ENCODE assay signal across 1 cellular context in the genomic region with DNA sequence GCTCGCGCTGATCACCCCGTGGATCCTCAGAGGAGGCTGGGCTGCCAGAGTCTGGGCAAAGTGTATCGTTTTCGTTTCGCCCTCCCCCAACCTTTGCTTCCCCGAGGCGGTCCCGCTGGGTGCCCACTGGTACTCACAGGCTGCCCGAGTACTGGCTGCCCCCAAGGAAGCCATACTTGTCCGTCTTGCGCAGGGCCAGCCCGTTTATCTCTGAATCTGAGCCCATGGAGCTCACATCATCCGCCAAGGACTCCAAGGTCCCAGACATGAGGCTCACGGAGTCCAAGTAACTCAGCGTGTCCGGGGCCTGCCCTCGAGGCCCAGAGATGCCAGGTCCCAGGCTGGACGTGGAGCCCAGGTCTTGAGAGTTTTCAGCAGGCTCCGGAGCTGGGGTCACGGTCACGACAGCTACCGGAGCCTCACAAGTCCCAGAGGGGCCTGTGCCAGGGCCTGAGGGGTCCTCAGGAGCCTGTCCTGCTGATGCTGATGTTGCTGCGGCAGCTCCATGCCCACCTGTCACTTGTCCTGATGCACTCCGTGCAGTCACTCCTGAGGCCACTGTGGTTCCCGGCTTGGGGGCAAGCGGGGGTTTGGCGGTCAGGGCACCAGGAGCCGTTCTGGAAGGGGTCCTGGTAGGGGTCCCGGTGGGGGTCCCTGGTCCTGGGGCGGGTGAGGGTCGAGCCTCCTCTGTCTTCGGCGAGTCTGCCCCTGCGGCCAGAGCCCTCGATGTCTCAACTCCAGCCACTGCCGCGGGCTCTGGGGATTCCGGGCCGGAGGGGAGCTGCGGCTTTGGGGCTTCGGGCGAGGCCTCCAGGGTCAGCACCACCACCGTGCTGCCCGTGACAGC.
TF ChIP-seq lines count a peak whose summit lies in the region.

No MANE protein-coding gene starts in this region.

TF ChIP-seq in HepG2, 621 proteins besides CTCF, POLR2A, EP300 and RAD21 (continues in another document):
- no peak for TF ChIP-seq ARHGAP35 (CRISPR knock-in tag; IDR thresholded peaks at IDR 0.05; ENCODE audit: borderline replicate concordance)
- TF ChIP-seq GPBP1L1 (CRISPR knock-in tag; IDR thresholded peaks at IDR 0.05), result no peak
- no peak for TF ChIP-seq THAP11 (CRISPR knock-in tag; IDR thresholded peaks at IDR 0.05)
- no peak for TF ChIP-seq ZNF605 (CRISPR knock-in tag; IDR thresholded peaks at IDR 0.05)
- TF ChIP-seq, protein P1, sequence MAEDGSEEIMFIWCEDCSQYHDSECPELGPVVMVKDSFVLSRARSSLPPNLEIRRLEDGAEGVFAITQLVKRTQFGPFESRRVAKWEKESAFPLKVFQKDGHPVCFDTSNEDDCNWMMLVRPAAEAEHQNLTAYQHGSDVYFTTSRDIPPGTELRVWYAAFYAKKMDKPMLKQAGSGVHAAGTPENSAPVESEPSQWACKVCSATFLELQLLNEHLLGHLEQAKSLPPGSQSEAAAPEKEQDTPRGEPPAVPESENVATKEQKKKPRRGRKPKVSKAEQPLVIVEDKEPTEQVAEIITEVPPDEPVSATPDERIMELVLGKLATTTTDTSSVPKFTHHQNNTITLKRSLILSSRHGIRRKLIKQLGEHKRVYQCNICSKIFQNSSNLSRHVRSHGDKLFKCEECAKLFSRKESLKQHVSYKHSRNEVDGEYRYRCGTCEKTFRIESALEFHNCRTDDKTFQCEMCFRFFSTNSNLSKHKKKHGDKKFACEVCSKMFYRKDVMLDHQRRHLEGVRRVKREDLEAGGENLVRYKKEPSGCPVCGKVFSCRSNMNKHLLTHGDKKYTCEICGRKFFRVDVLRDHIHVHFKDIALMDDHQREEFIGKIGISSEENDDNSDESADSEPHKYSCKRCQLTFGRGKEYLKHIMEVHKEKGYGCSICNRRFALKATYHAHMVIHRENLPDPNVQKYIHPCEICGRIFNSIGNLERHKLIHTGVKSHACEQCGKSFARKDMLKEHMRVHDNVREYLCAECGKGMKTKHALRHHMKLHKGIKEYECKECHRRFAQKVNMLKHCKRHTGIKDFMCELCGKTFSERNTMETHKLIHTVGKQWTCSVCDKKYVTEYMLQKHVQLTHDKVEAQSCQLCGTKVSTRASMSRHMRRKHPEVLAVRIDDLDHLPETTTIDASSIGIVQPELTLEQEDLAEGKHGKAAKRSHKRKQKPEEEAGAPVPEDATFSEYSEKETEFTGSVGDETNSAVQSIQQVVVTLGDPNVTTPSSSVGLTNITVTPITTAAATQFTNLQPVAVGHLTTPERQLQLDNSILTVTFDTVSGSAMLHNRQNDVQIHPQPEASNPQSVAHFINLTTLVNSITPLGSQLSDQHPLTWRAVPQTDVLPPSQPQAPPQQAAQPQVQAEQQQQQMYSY (CRISPR knock-in tag; IDR thresholded peaks at IDR 0.05), result no peak
- no peak for TF ChIP-seq CBFB (CRISPR knock-in tag; IDR thresholded peaks at IDR 0.05)
- 0 out of 2 replicates have a peak, but pooled peaks have one; percentile 49 for TF ChIP-seq IRF9 (CRISPR knock-in tag; IDR thresholded peaks at IDR 0.05; ENCODE audit: borderline replicate concordance)
- TF ChIP-seq PAWR (CRISPR knock-in tag; IDR thresholded peaks at IDR 0.05; ENCODE audit: borderline replicate concordance), result no peak
- TF ChIP-seq FOXP1 (IDR thresholded peaks at IDR 0.05), result no peak
- no peak for TF ChIP-seq FOXP1 (CRISPR knock-in tag; IDR thresholded peaks at IDR 0.05)
- 0 out of 2 replicates have a peak, but pooled peaks have one; percentile 2 for TF ChIP-seq KLF11 (CRISPR knock-in tag; IDR thresholded peaks at IDR 0.05)
- TF ChIP-seq SOX6 (IDR thresholded peaks at IDR 0.05), result no peak
- TF ChIP-seq SOX6 (CRISPR knock-in tag; IDR thresholded peaks at IDR 0.05), result no peak
- TF ChIP-seq ZNF609 (CRISPR knock-in tag; IDR thresholded peaks at IDR 0.05; ENCODE audit: borderline replicate concordance), result no peak
- no peak for TF ChIP-seq SOX13 (IDR thresholded peaks at IDR 0.05)
- TF ChIP-seq SOX13 (CRISPR knock-in tag; conservative IDR thresholded peaks at IDR 0.05 in 1 of 2, IDR thresholded peaks at IDR 0.05 in 1 of 2), result no peak
- no peak for TF ChIP-seq ZNF383 (CRISPR knock-in tag; IDR thresholded peaks at IDR 0.05; ENCODE audit: borderline replicate concordance)
- TF ChIP-seq RFXANK (CRISPR knock-in tag; IDR thresholded peaks at IDR 0.05), result no peak
- TF ChIP-seq RNF2 (conservative IDR thresholded peaks at IDR 0.05; ENCODE audit: low read depth), result no peak
- 0 out of 2 replicates have a peak, but pooled peaks have one; percentile 8 for TF ChIP-seq ZBTB1 (CRISPR knock-in tag; IDR thresholded peaks at IDR 0.05; ENCODE audit: borderline replicate concordance)
- no peak for TF ChIP-seq CEBPG (CRISPR knock-in tag; IDR thresholded peaks at IDR 0.05)
- TF ChIP-seq SRSF4 (IDR thresholded peaks at IDR 0.05; ENCODE audit: low read depth, low read length, poor library complexity, severe bottlenecking), result no peak
- TF ChIP-seq ZNF660 (CRISPR knock-in tag; IDR thresholded peaks at IDR 0.05; ENCODE audit: borderline replicate concordance, low read depth), result no peak
- TF ChIP-seq ATM (IDR thresholded peaks at IDR 0.05; ENCODE audit: borderline replicate concordance), result no peak
- no peak for TF ChIP-seq ZBTB44 (CRISPR knock-in tag; IDR thresholded peaks at IDR 0.05)
- TF ChIP-seq ATF5 (CRISPR knock-in tag; IDR thresholded peaks at IDR 0.05; ENCODE audit: low read depth), result no peak
- TF ChIP-seq KAT8 (CRISPR knock-in tag; IDR thresholded peaks at IDR 0.05), result no peak
- 0 out of 2 replicates have a peak, but pooled peaks have one; percentile 32 for TF ChIP-seq ZNF558 (CRISPR knock-in tag; IDR thresholded peaks at IDR 0.05; ENCODE audit: borderline replicate concordance)
- no peak for TF ChIP-seq MIXL1 (CRISPR knock-in tag; IDR thresholded peaks at IDR 0.05)
- TF ChIP-seq MAFG (CRISPR knock-in tag; IDR thresholded peaks at IDR 0.05), result no peak
- TF ChIP-seq TBX3 (IDR thresholded peaks at IDR 0.05; ENCODE audit: borderline replicate concordance), result no peak
- TF ChIP-seq GTF3A (CRISPR knock-in tag; conservative IDR thresholded peaks at IDR 0.05), result no peak
- peak; percentile 10; the same call in 1 of the 2 replicates for TF ChIP-seq ZNF891 (CRISPR knock-in tag; IDR thresholded peaks at IDR 0.05)
- no peak; the same call in 1 of the 2 replicates for TF ChIP-seq KAT7 (CRISPR knock-in tag; IDR thresholded peaks at IDR 0.05; ENCODE audit: borderline replicate concordance)
- no peak for TF ChIP-seq GLMP (CRISPR knock-in tag; IDR thresholded peaks at IDR 0.05; ENCODE audit: borderline replicate concordance)
- no peak for TF ChIP-seq NR1H2 (CRISPR knock-in tag; IDR thresholded peaks at IDR 0.05; ENCODE audit: borderline replicate concordance, low read depth)
- TF ChIP-seq MXD4 (CRISPR knock-in tag; IDR thresholded peaks at IDR 0.05), result 0 out of 2 replicates have a peak, but pooled peaks have one; percentile 27
- TF ChIP-seq ZNF720 (CRISPR knock-in tag; IDR thresholded peaks at IDR 0.05), result no peak
- no peak for TF ChIP-seq MZF1 (CRISPR knock-in tag; IDR thresholded peaks at IDR 0.05; ENCODE audit: borderline replicate concordance)
- TF ChIP-seq TOPORS (CRISPR knock-in tag; IDR thresholded peaks at IDR 0.05), result no peak
- no peak for TF ChIP-seq ZSCAN22 (CRISPR knock-in tag; IDR thresholded peaks at IDR 0.05)
- TF ChIP-seq ZNF556 (CRISPR knock-in tag; IDR thresholded peaks at IDR 0.05; ENCODE audit: borderline replicate concordance), result no peak
- TF ChIP-seq REL (CRISPR knock-in tag; conservative IDR thresholded peaks at IDR 0.05), result no peak; the same call in 1 of the 2 replicates
- no peak for TF ChIP-seq ZNF326 (CRISPR knock-in tag; IDR thresholded peaks at IDR 0.05; ENCODE audit: borderline replicate concordance)
- TF ChIP-seq ZNF773 (CRISPR knock-in tag; IDR thresholded peaks at IDR 0.05; ENCODE audit: borderline replicate concordance), result no peak
- TF ChIP-seq TSC22D2 (CRISPR knock-in tag; IDR thresholded peaks at IDR 0.05; ENCODE audit: borderline replicate concordance), result no peak
- TF ChIP-seq ZNF468 (CRISPR knock-in tag; IDR thresholded peaks at IDR 0.05), result no peak
- no peak for TF ChIP-seq ZNF160 (CRISPR knock-in tag; IDR thresholded peaks at IDR 0.05)
- no peak for TF ChIP-seq ZSCAN30 (CRISPR knock-in tag; IDR thresholded peaks at IDR 0.05)
- no peak for TF ChIP-seq MED8 (CRISPR knock-in tag; IDR thresholded peaks at IDR 0.05; ENCODE audit: insufficient replicate concordance)
- TF ChIP-seq ZNF432 (CRISPR knock-in tag; IDR thresholded peaks at IDR 0.05; ENCODE audit: borderline replicate concordance), result no peak
- no peak for TF ChIP-seq MTA1 (CRISPR knock-in tag; IDR thresholded peaks at IDR 0.05; ENCODE audit: borderline replicate concordance)
- no peak for TF ChIP-seq MYNN (CRISPR knock-in tag; IDR thresholded peaks at IDR 0.05; ENCODE audit: low read depth)
- TF ChIP-seq, protein P2, sequence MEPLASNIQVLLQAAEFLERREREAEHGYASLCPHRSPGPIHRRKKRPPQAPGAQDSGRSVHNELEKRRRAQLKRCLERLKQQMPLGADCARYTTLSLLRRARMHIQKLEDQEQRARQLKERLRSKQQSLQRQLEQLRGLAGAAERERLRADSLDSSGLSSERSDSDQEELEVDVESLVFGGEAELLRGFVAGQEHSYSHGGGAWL (CRISPR knock-in tag; IDR thresholded peaks at IDR 0.05), result peak; percentile 44; the same call in 1 of the 2 replicates
- no peak for TF ChIP-seq HNRNPH1 (optimal IDR thresholded peaks at IDR 0.05; ENCODE audit: low read depth, low read length)
- TF ChIP-seq ZNF652 (CRISPR knock-in tag; IDR thresholded peaks at IDR 0.05; ENCODE audit: borderline replicate concordance, low read depth), result no peak
